11 cellular contexts compared by ENCODE assay signal in the genomic region with DNA sequence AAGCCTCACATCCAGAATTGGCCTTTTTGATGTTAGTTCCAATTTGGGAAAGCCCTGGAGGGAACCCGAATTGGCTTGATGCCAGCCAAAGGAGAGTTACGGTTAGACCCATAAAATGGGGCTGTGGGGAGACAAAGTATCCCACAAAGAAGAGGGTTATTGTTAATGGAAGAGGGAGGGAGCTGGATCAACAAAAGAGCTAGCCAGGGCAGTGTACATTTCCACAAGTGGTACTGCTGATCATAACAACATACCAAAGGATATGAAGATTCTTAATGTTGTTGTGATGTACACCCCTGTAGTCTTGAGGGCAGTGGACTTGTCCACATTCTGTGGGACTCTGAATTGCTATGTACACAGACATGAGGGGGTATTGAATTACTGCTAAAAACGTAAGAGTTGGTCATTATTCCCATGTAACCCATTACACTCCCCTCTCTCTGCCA. TPM values are rescaled to one million over a fixed set of nuclear protein-coding genes. Genes with fewer than 3 reads are reported as not detected.
DNase-seq lines count a peak whose midpoint lies in the region; ATAC-seq and TF ChIP-seq lines count a peak whose summit lies in the region.
"Had no signal": no experiment of that assay in that cellular context is flagged by ENCODE, and none has a peak within 500 bp of the region (broad histone marks: within the 10 kb centered on the region; RNA-seq: fewer than 3 reads in every experiment).

No MANE protein-coding gene starts in this region.

- peaks cover 48% of the 10 kb centered on the region for H3K27me3 Mint-ChIP-seq in H9 (ENCODE audit: low read depth)

- no peaks in the 10 kb centered on the region for H3K27me3 ChIP-seq in esophagus muscularis mucosa
- no peaks in the 10 kb centered on the region for H3K27me3 ChIP-seq in tibial nerve
- peaks cover 17% of the 10 kb centered on the region; the same call in 1 of the 2 replicates for H3K27me3 ChIP-seq in H9 (ENCODE audit: insufficient read depth, low read length)

- H4K91ac ChIP-seq in H9 (ENCODE audit: insufficient read length, low read depth, low read length), result no peak overlapping the region

- no peak overlapping the region for H4K5ac ChIP-seq in H9 (ENCODE audit: insufficient read length, low read depth, low read length)

- TF ChIP-seq EP300 in esophagus muscularis mucosa (IDR thresholded peaks at IDR 0.05), result no peak
- no peak for TF ChIP-seq EP300 in tibial nerve (IDR thresholded peaks at IDR 0.05)

- no peak overlapping the region for H2BK5ac ChIP-seq in H9 (ENCODE audit: insufficient read length, low read length)

- H3K56ac ChIP-seq in H9 (ENCODE audit: insufficient read length, low read depth, low read length), result no peak overlapping the region

- H2BK20ac ChIP-seq in H9 (ENCODE audit: low read depth, low read length, poor library complexity, severe bottlenecking), result no peak overlapping the region

- no peaks in the 10 kb centered on the region for H3K79me2 ChIP-seq in H9 (ENCODE audit: insufficient read depth, low read length)

- no peak overlapping the region for H3T11ph ChIP-seq in H9 (ENCODE audit: low read length)

- H3K4me1 ChIP-seq in esophagus muscularis mucosa, result peaks cover 36 to 60% (median 49%) of the 10 kb centered on the region in 4 donors
- H3K4me1 ChIP-seq in tibial nerve, result peaks cover 0 to 42% (median 15%) of the 10 kb centered on the region in 4 donors
- H3K4me1 ChIP-seq in H9 (ENCODE audit: insufficient read depth, low read length), result no peaks in the 10 kb centered on the region

- H4K8ac ChIP-seq in H9 (replicated peaks; ENCODE audit: insufficient read length, low read depth, low read length), result no peak overlapping the region

- H3K4me3 ChIP-seq in esophagus muscularis mucosa (no peak overlapping the region), tibial nerve (no peak overlapping the region)

- no peaks in the 10 kb centered on the region for H3K9me3 Mint-ChIP-seq in H9

- no peak overlapping the region for H2BK15ac ChIP-seq in H9 (ENCODE audit: low read depth, low read length)

- H3K4me2 ChIP-seq in H9 (ENCODE audit: insufficient read depth, insufficient read length, low read length), result no peak overlapping the region

- no peaks in the 10 kb centered on the region for H3K79me1 ChIP-seq in H9 (ENCODE audit: insufficient read depth, low read depth, low read length, poor library complexity, severe bottlenecking)

- H3K4me3 Mint-ChIP-seq in H9, result no peak overlapping the region

- H3K36me3 ChIP-seq in esophagus muscularis mucosa (no peaks in the 10 kb centered on the region), tibial nerve (no peaks in the 10 kb centered on the region)

- DNase-seq in NCI-H1417 (lab: John Stamatoyannopoulos, UW) (peak; percentile 38 to 88 (median 84)), NCI-H1417 treated with DMSO at 0.1 percent for 48 hours (lab: John Stamatoyannopoulos, UW) (no peak), NCI-H526 (lab: John Stamatoyannopoulos, UW) (peak; percentile 94), esophagus muscularis mucosa (ENCODE audit: extremely low spot score) (no peak), tibial nerve (ENCODE audit: low spot score in 2 of 2) (no peak), H9 (no peak)
- DNase-seq: erythroblast, left colon had no signal

- no peak overlapping the region for H3K27ac Mint-ChIP-seq in H9

- H2AFZ ChIP-seq in H9 (ENCODE audit: low read length), result no peak overlapping the region

- peak overlapping the region in 3 of 4 donors; percentile 5 to 95 (median 17) for H3K27ac ChIP-seq in esophagus muscularis mucosa (replicated peaks in 1 of 4)
- peak overlapping the region in 3 of 4 donors; percentile 22 to 38 (median 26) for H3K27ac ChIP-seq in tibial nerve
- no peak overlapping the region for H3K27ac ChIP-seq in H9 (ENCODE audit: insufficient read length, low read depth, low read length)
- H3K27ac ChIP-seq: 22Rv1 had no signal

- ATAC-seq in GM18858 (IDR thresholded peaks at IDR 0.05; ENCODE audit: unreplicated experiment) (no peak), HG02885 (IDR thresholded peaks at IDR 0.05; ENCODE audit: poor library complexity, unreplicated experiment) (no peak)
- ATAC-seq: left colon had no signal

- intact Hi-C loops in esophagus muscularis mucosa (cut with DNase I), result no loop called here

- no peak overlapping the region for H2BK120ac ChIP-seq in H9 (ENCODE audit: low read depth, low read length, poor library complexity, severe bottlenecking)

- H3K23me2 ChIP-seq in H9 (ENCODE audit: insufficient read length, low read depth, low read length, poor library complexity, severe bottlenecking), result peaks cover 11% of the 10 kb centered on the region

- no peak overlapping the region for H3K9ac ChIP-seq in H9 (ENCODE audit: extremely low read depth, insufficient read length, low read length)

- peaks cover 17 to 18% of the 10 kb centered on the region in 2 experiments for H3K4me1 Mint-ChIP-seq in H9

- H3K4ac ChIP-seq in H9 (ENCODE audit: low read depth, low read length), result no peak overlapping the region

- no peaks in the 10 kb centered on the region; a peak in 1 of 7 replicates for H3K36me3 Mint-ChIP-seq in H9 (ENCODE audit: insufficient read depth in 1 of 3, low read depth in 3 of 3)

- WGBS in esophagus muscularis mucosa, result 66% methylated on average over 3 of the region's 3 CpGs
- WGBS in tibial nerve, 2 donors, result 23 to 36% methylated on average over 3 of the region's 3 CpGs
- no CpG with 5 or more reads among the region's 3 CpGs for WGBS in H9 (ENCODE audit: extremely low coverage, insufficient read length, low lambda C conversion rate)

- no peak overlapping the region for H2AK5ac ChIP-seq in H9 (ENCODE audit: insufficient read length, low read length)

- TF ChIP-seq CTCF in esophagus muscularis mucosa (IDR thresholded peaks at IDR 0.05) (no peak), tibial nerve (IDR thresholded peaks at IDR 0.05) (no peak), H9 (conservative IDR thresholded peaks at IDR 0.05) (no peak)

- TF ChIP-seq POLR2A in esophagus muscularis mucosa (IDR thresholded peaks at IDR 0.05; ENCODE audit: low read depth) (no peak), tibial nerve (IDR thresholded peaks at IDR 0.05) (no peak)

- H3K14ac ChIP-seq in H9 (ENCODE audit: insufficient read depth, low read length), result no peak overlapping the region

- no peaks in the 10 kb centered on the region for H4K20me1 ChIP-seq in H9 (ENCODE audit: control insufficient read depth, insufficient read depth, insufficient read length)

- H3K9me3 ChIP-seq in esophagus muscularis mucosa (no peaks in the 10 kb centered on the region), tibial nerve (no peaks in the 10 kb centered on the region), H9 (ENCODE audit: control insufficient read depth, low read depth, low read length) (no peaks in the 10 kb centered on the region)

- no peak overlapping the region for H3K23ac ChIP-seq in H9 (ENCODE audit: insufficient read length, low read depth, low read length)

- no peak overlapping the region for H2BK12ac ChIP-seq in H9 (ENCODE audit: insufficient read length, low read depth, low read length)

- no peak overlapping the region for H3K18ac ChIP-seq in H9 (ENCODE audit: insufficient read length, low read depth, low read length)

RNA-seq across cellular contexts. Expression of a gene that starts 5.1 kb away (rescaled TPM):
- total RNA-seq in esophagus muscularis mucosa (10 to 100 TPM; 34.3 to 54.0 (median 52.9) TPM), tibial nerve (10 to 100 TPM; 43.5 to 66.3 (median 57.6) TPM), H9 (2021) (2.5 TPM in 2 replicates)

Comparison
In these comparisons a context has a peak if more than half of its experiments do, and no peak if none do; other contexts are left out.
1. DNase-seq: peak in NCI-H1417 (3 of 3) and NCI-H526 (2 of 2); none in NCI-H1417 treated with DMSO at 0.1 percent for 48 hours (single experiment), esophagus muscularis mucosa (single experiment), tibial nerve (0 of 2) and H9 (single experiment).
2. RNA of a gene that starts 5.1 kb away (total RNA-seq): 43.5 to 66.3 TPM in tibial nerve and 34.3 to 54.0 TPM in esophagus muscularis mucosa; 2.5 TPM in H9; every median in the first group is over 10 times any median in the second.